ENCODE assay signal across 14 cellular contexts in genomic region chr4:162352580-162353107, GRCh38.
DNase-seq lines count a peak whose midpoint lies in the region; ATAC-seq and TF ChIP-seq lines count a peak whose summit lies in the region.
"Had no signal": no experiment of that assay in that cellular context is flagged by ENCODE, and none has a peak within 500 bp of the region (broad histone marks: within the 10 kb centered on the region; RNA-seq: fewer than 3 reads in every experiment).

No MANE protein-coding gene starts in this region.

- no peaks in the 10 kb centered on the region for H3K27me3 Mint-ChIP-seq in glutamatergic neuron (ENCODE audit: unreplicated experiment)
- H3K27me3 Mint-ChIP-seq: CD8-positive, alpha-beta memory T cell had no signal

- CTCF ChIA-PET in GM10248 (lab: Yijun Ruan, JAX): interaction anchor here (1.1 kb wide), 1 partner anchor 16 kb away, joined by 3 read pairs; no protein-coding TSS in a partner anchor

- peak; percentile 12 for DNase-seq in Ammon's horn (ENCODE audit: low spot score)
- peak; percentile 91 for DNase-seq in G401 (ENCODE audit: low spot score)
- DNase-seq in globus pallidus (ENCODE audit: low spot score): peak; percentile 59
- peak; percentile 5 for DNase-seq in midbrain (lab: John Stamatoyannopoulos, UW)
- DNase-seq in GM10248 (ENCODE audit: extremely low spot score): no peak
- DNase-seq in glutamatergic neuron: no peak
- DNase-seq: Caco-2; CD8-positive, alpha-beta memory T cell; DND-41; GF-D8; HCEC 1CT; HFFc6 had no signal

- peaks cover 2% of the 10 kb centered on the region for H3K4me1 Mint-ChIP-seq in glutamatergic neuron (ENCODE audit: low read depth, unreplicated experiment)
- H3K4me1 Mint-ChIP-seq: CD8-positive, alpha-beta memory T cell had no signal

- TF ChIP-seq CTCF in GM10248 (IDR thresholded peaks at IDR 0.05; ENCODE audit: control extremely low read depth, extremely low read depth, low read depth, missing control alignments) (no peak), glutamatergic neuron (IDR thresholded peaks at IDR 0.05; ENCODE audit: partially characterized antibody, unreplicated experiment) (no peak)

- POLR2A ChIA-PET in GM10248 (lab: Yijun Ruan, JAX): no interaction called here

- H3K4me3 Mint-ChIP-seq in glutamatergic neuron (ENCODE audit: unreplicated experiment): no peak overlapping the region
- H3K4me3 Mint-ChIP-seq: CD8-positive, alpha-beta memory T cell; HFFc6 had no signal

- no peaks in the 10 kb centered on the region for H3K36me3 Mint-ChIP-seq in glutamatergic neuron (ENCODE audit: unreplicated experiment)
- H3K36me3 Mint-ChIP-seq: CD8-positive, alpha-beta memory T cell had no signal

- H3K9me3 Mint-ChIP-seq in glutamatergic neuron (ENCODE audit: unreplicated experiment): peaks cover 1% of the 10 kb centered on the region

- no peak for ATAC-seq in HG02852 (IDR thresholded peaks at IDR 0.05; ENCODE audit: unreplicated experiment)
- ATAC-seq: A549 had no signal

- H3K27ac Mint-ChIP-seq in glutamatergic neuron (ENCODE audit: unreplicated experiment): no peak overlapping the region
- H3K27ac Mint-ChIP-seq: CD8-positive, alpha-beta memory T cell; HFFc6 had no signal

- in situ Hi-C loops in G401 (cut with HindIII; ENCODE audit: low sequenced_read_pairs): no loop called here

Comparison
In these comparisons a context has a peak if more than half of its experiments do, and no peak if none do; other contexts are left out.
1. DNase-seq: peak in Ammon's horn (single experiment), G401 (single experiment), globus pallidus (single experiment) and midbrain (single experiment); none in GM10248 (single experiment) and glutamatergic neuron (single experiment).